Comparison of ENCODE assay signal across 28 cellular contexts in the genomic region with DNA sequence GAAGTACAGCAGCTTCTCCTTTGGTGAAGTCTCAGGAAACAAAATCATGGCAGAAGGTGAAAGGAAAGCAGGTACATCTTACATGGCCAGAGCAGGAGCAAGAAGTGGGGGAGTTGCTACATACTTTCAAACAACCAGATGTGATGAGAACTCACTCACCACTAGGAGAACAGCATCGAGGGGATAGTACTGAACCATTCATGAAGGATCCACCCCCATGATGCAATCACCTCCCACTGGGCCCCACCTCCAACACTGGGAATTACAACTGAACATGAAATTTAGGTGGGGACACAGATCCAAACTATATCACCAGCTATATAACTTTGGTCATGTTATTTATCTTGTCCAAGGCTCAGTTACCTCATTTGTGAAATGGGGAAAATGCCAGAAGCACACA.
DNase-seq lines count a peak whose midpoint lies in the region; ATAC-seq, FAIRE-seq and TF ChIP-seq lines count a peak whose summit lies in the region.
"Had no signal": no experiment of that assay in that cellular context is flagged by ENCODE, and none has a peak within 500 bp of the region (broad histone marks: within the 10 kb centered on the region; RNA-seq: fewer than 3 reads in every experiment).

No MANE protein-coding gene starts in this region.

- no peaks in the 10 kb centered on the region for H3K4me1 Mint-ChIP-seq in chondrocyte (ENCODE audit: low read depth)
- H3K4me1 Mint-ChIP-seq: activated naive CD8-positive, alpha-beta T cell treated with anti-CD3 and anti-CD28 coated beads for 36 hours; activated T-helper 17 cell treated with anti-CD3 and anti-CD28 coated beads, Interleukin-2, amount 50 U/mL, for 72 hours; nephron had no signal

- POLR2A ChIA-PET in A549 (lab: Yijun Ruan, JAX) = no interaction called here
- POLR2A ChIA-PET in HCT116 (lab: Charles Lee) = no interaction called here

- no peaks in the 10 kb centered on the region for H3K27me3 ChIP-seq in HCT116 (ENCODE audit: insufficient read depth, low read length)
- H3K27me3 ChIP-seq in thyroid gland = no peaks in the 10 kb centered on the region
- H3K27me3 ChIP-seq: ascending aorta, testis had no signal

- TF ChIP-seq RAD21 in A549 (conservative IDR thresholded peaks at IDR 0.05 in 1 of 2, IDR thresholded peaks at IDR 0.05 in 1 of 2) = no peak
- no peak for TF ChIP-seq RAD21 in HCT116 (IDR thresholded peaks at IDR 0.05; ENCODE audit: low read depth)

- 10% methylated on average over 1 of the region's 1 CpG for WGBS in A549 (ENCODE audit: missing lambda C conversion rate)
- WGBS in thyroid gland, 2 donors = 25 to 35% methylated on average over 1 of the region's 1 CpG

- H3K9me3 ChIP-seq in A549 = no peaks in the 10 kb centered on the region; the same call in 2 of the 3 replicates
- H3K9me3 ChIP-seq in HCT116 (ENCODE audit: control insufficient read depth in 1 of 2, insufficient read depth in 1 of 2, low read depth in 1 of 2, low read length in 2 of 2) = no peaks in the 10 kb centered on the region
- H3K9me3 ChIP-seq in thyroid gland = no peaks in the 10 kb centered on the region
- H3K9me3 ChIP-seq: ascending aorta, testis had no signal

- H4K20me1 ChIP-seq in HCT116 (ENCODE audit: insufficient read depth) = no peaks in the 10 kb centered on the region

- ATAC-seq in A549 (peak in 1 of 2 experiments; percentile 54; a peak in 1 of 6 replicates), HCT116 (peak; percentile 64; the same call in 1 of the 2 replicates), GM19023 (IDR thresholded peaks at IDR 0.05; ENCODE audit: unreplicated experiment) (no peak)
- ATAC-seq: activated T-helper 17 cell treated with anti-CD3 and anti-CD28 coated beads, Interleukin-2, amount 50 U/mL, for 72 hours; Panc1; stimulated activated naive CD8-positive, alpha-beta T cell treated with anti-CD3 and anti-CD28 coated beads, Interleukin-15, Interleukin-2, amounts not matched to agents 100 U/mL and 50 U/mL, for 24 hours had no signal

- H3K4me2 ChIP-seq in A549 (no peak overlapping the region), HCT116 (ENCODE audit: low read length) (no peak overlapping the region)

- no peak overlapping the region for H3K9ac ChIP-seq in HCT116 (ENCODE audit: low read length)

- intact Hi-C loops in HCT116 (cut with micrococcal nuclease) = no loop called here
- intact Hi-C loops in thyroid gland (cut with DNase I) = no loop called here

- H3K27ac ChIP-seq in A549 (no peak overlapping the region), HCT116 (ENCODE audit: low read depth, low read length) (no peak overlapping the region), VCaP (peak overlapping the region; percentile 72), thyroid gland (no peak overlapping the region)
- H3K27ac ChIP-seq: ascending aorta, testis had no signal

- no peaks in the 10 kb centered on the region for H3K27me3 Mint-ChIP-seq in chondrocyte (ENCODE audit: low read depth)
- H3K27me3 Mint-ChIP-seq: activated naive CD8-positive, alpha-beta T cell treated with anti-CD3 and anti-CD28 coated beads for 36 hours; activated T-helper 17 cell treated with anti-CD3 and anti-CD28 coated beads, Interleukin-2, amount 50 U/mL, for 72 hours had no signal

- no TSS peak for BruUV-seq in HCT116 (replicated peaks; lab: Mats Ljungman, UMichigan)

- RAD21 ChIA-PET in HCT116 (lab: Charles Lee; ENCODE audit: low non-redundant PET in 1 of 2, low total read pairs in 2 of 2, uncharacterized antibody in 2 of 2, unreplicated experiment in 2 of 2) = no interaction called here

- H3K36me3 ChIP-seq in HCT116 (ENCODE audit: control insufficient read depth in 1 of 2, insufficient read depth in 2 of 2, low read length in 2 of 2) (no peaks in the 10 kb centered on the region), thyroid gland (no peaks in the 10 kb centered on the region)
- H3K36me3 ChIP-seq: ascending aorta had no signal

- H3K9me3 Mint-ChIP-seq in chondrocyte (ENCODE audit: low read depth) = no peaks in the 10 kb centered on the region
- H3K9me3 Mint-ChIP-seq: activated naive CD8-positive, alpha-beta T cell treated with anti-CD3 and anti-CD28 coated beads for 36 hours; activated T-helper 17 cell treated with anti-CD3 and anti-CD28 coated beads, Interleukin-2, amount 50 U/mL, for 72 hours had no signal

- H3K9me2 ChIP-seq in HCT116 (ENCODE audit: insufficient read depth) = no peaks in the 10 kb centered on the region

- H3K27ac Mint-ChIP-seq in chondrocyte (ENCODE audit: unreplicated experiment) = no peak overlapping the region
- H3K27ac Mint-ChIP-seq: activated naive CD8-positive, alpha-beta T cell treated with anti-CD3 and anti-CD28 coated beads for 36 hours; activated T-helper 17 cell treated with anti-CD3 and anti-CD28 coated beads, Interleukin-2, amount 50 U/mL, for 72 hours; nephron had no signal

- no peaks in the 10 kb centered on the region for H3K79me2 ChIP-seq in HCT116 (ENCODE audit: insufficient read depth, low read length)

- no peak overlapping the region for H3K4me3 ChIP-seq in A549
- no peak overlapping the region for H3K4me3 ChIP-seq in HCT116 (replicated peaks in 1 of 2; ENCODE audit: low read depth in 1 of 2, low read length in 2 of 2)
- no peak overlapping the region for H3K4me3 ChIP-seq in fibroblast of mammary gland (ENCODE audit: control insufficient read depth, low read depth, low read length)
- no peak overlapping the region for H3K4me3 ChIP-seq in thyroid gland (replicated peaks in 1 of 3)
- H3K4me3 ChIP-seq: ascending aorta, lung, testis had no signal

- TF ChIP-seq EP300 in A549 (IDR thresholded peaks at IDR 0.05) = no peak

- DNase-seq in A549 (ENCODE audit: low read depth in 1 of 2, low spot score in 1 of 2) (peak in 1 of 2 experiments; percentile 25), HCT116 (ENCODE audit: low read depth, low spot score) (peak; percentile 8), fibroblast of mammary gland (ENCODE audit: low read depth) (peak; percentile 34), thyroid gland (no peak), NCI-H2227 (lab: John Stamatoyannopoulos, UW; ENCODE audit: unreplicated experiment) (no peak), chondrocyte (ENCODE audit: low spot score) (no peak)
- DNase-seq: activated CD4-positive, alpha-beta T cell treated with anti-CD3 and anti-CD28 coated beads, Interleukin-2, amount 50 U/mL, for 48 hours; activated CD8-positive, alpha-beta memory T cell treated with anti-CD3 and anti-CD28 coated beads, Interleukin-2, amount 50 U/mL, for 4 hours; activated naive CD8-positive, alpha-beta T cell treated with anti-CD3 and anti-CD28 coated beads for 36 hours; central memory CD4-positive, alpha-beta T cell; dermis blood vessel endothelial cell; DMS53; GF-D8; NCI-H1048; NCI-H187 treated with DMSO at 0.1 percent for 48 hours; NCI-H526; SIG-M5; stimulated activated naive CD8-positive, alpha-beta T cell treated with anti-CD3 and anti-CD28 coated beads, Interleukin-15, Interleukin-2, amounts not matched to agents 100 U/mL and 50 U/mL, for 24 hours; SW 1271; testis had no signal

- H3K4me3 Mint-ChIP-seq in chondrocyte (ENCODE audit: unreplicated experiment) = no peak overlapping the region
- H3K4me3 Mint-ChIP-seq: activated naive CD8-positive, alpha-beta T cell treated with anti-CD3 and anti-CD28 coated beads for 36 hours; activated T-helper 17 cell treated with anti-CD3 and anti-CD28 coated beads, Interleukin-2, amount 50 U/mL, for 72 hours; nephron had no signal

- TF ChIP-seq POLR2A in A549 (IDR thresholded peaks at IDR 0.05; ENCODE audit: low read length) = no peak
- no peak for TF ChIP-seq POLR2A in HCT116 (IDR thresholded peaks at IDR 0.05; ENCODE audit: borderline replicate concordance, extremely low read depth, insufficient read depth, insufficient read length)
- no peak for TF ChIP-seq POLR2A in thyroid gland (IDR thresholded peaks at IDR 0.05)

- H2AFZ ChIP-seq in HCT116 (ENCODE audit: low read depth, low read length, poor library complexity, severe bottlenecking) = no peak overlapping the region

- CTCF ChIA-PET in A549 (lab: Yijun Ruan, JAX) = interaction anchor here (1.5 kb wide), 1 partner anchor 22 kb away, joined by 3 read pairs; no protein-coding TSS in a partner anchor
- CTCF ChIA-PET in HCT116 (lab: Charles Lee) = no interaction called here

- no peaks in the 10 kb centered on the region for H3K4me1 ChIP-seq in A549
- H3K4me1 ChIP-seq in HCT116 (ENCODE audit: control insufficient read depth in 1 of 2, insufficient read depth in 2 of 2, low read length in 2 of 2) = no peaks in the 10 kb centered on the region
- H3K4me1 ChIP-seq in thyroid gland = no peaks in the 10 kb centered on the region
- H3K4me1 ChIP-seq: ascending aorta, testis had no signal

- no peak for TF ChIP-seq CTCF in A549 (IDR thresholded peaks at IDR 0.05)
- no peak for TF ChIP-seq CTCF in HCT116 (IDR thresholded peaks at IDR 0.05 in 2 of 3, conservative IDR thresholded peaks at IDR 0.05 in 1 of 3; ENCODE audit: borderline replicate concordance in 1 of 3, insufficient read depth in 1 of 3, low read depth in 2 of 3, low read length in 2 of 3)
- no peak for TF ChIP-seq CTCF in VCaP (conservative IDR thresholded peaks at IDR 0.05)
- no peak for TF ChIP-seq CTCF in fibroblast of mammary gland (conservative IDR thresholded peaks at IDR 0.05; ENCODE audit: control insufficient read depth, insufficient read depth, low read depth, low read length)
- no peak for TF ChIP-seq CTCF in thyroid gland (IDR thresholded peaks at IDR 0.05)
- TF ChIP-seq CTCF in chondrocyte (IDR thresholded peaks at IDR 0.05) = no peak

- no peaks in the 10 kb centered on the region for H3K36me3 Mint-ChIP-seq in chondrocyte (ENCODE audit: low read depth)
- H3K36me3 Mint-ChIP-seq: activated naive CD8-positive, alpha-beta T cell treated with anti-CD3 and anti-CD28 coated beads for 36 hours had no signal

- peak; percentile 67 for FAIRE-seq in A549 (lab: Jason Lieb, UNC)
- FAIRE-seq: A204.1 had no signal

TF ChIP-seq in A549, 52 proteins besides CTCF, POLR2A, EP300 and RAD21 (continues in another document):
- TF ChIP-seq, protein P1, sequence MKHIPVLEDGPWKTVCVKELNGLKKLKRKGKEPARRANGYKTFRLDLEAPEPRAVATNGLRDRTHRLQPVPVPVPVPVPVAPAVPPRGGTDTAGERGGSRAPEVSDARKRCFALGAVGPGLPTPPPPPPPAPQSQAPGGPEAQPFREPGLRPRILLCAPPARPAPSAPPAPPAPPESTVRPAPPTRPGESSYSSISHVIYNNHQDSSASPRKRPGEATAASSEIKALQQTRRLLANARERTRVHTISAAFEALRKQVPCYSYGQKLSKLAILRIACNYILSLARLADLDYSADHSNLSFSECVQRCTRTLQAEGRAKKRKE (CRISPR knock-in tag; IDR thresholded peaks at IDR 0.05; ENCODE audit: low read depth) = no peak
- TF ChIP-seq RFX5 (IDR thresholded peaks at IDR 0.05) (no peak), KDM5A (IDR thresholded peaks at IDR 0.05) (no peak)

TF ChIP-seq in HCT116, 20 proteins besides CTCF, POLR2A, EP300 and RAD21 (continues in another document):
- TF ChIP-seq, protein P2, sequence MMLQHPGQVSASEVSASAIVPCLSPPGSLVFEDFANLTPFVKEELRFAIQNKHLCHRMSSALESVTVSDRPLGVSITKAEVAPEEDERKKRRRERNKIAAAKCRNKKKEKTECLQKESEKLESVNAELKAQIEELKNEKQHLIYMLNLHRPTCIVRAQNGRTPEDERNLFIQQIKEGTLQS (IDR thresholded peaks at IDR 0.05) = peak; percentile 39; the same call in 1 of the 2 replicates

Comparison
In these comparisons a context has a peak if more than half of its experiments do, and no peak if none do; other contexts are left out.
1. DNase-seq: peak in HCT116 (single experiment) and fibroblast of mammary gland (single experiment); none in thyroid gland (0 of 2), NCI-H2227 (single experiment) and chondrocyte (single experiment).